ENCODE assay signal across 9 cellular contexts in the genomic region with DNA sequence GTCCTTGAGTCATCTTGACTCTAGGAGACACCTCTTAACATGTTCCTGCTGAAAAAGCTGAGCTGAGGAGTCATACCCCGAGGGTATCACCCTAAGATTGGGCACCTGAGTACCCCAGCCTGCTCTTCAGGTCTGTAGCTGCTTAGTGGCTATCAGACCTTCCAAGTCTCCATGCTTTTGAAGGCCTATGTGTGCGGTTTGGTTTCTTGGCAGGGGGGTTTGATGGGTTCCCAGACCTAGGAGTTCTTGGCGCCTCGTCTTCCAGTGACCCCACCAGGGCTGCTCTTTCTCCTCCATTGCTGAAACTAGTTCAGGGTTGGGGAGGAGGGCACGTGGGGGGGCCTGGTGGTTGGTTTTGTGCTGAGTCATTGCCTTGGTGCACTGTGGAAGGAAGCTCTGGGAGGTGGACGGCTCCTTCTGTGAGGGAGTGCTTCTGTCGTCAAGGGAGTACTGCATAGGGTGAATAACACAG. TPM values are rescaled to one million over a fixed set of nuclear protein-coding genes. Genes with fewer than 3 reads are reported as not detected.
DNase-seq lines count a peak whose midpoint lies in the region; ATAC-seq and TF ChIP-seq lines count a peak whose summit lies in the region.
"Had no signal": no experiment of that assay in that cellular context is flagged by ENCODE, and none has a peak within 500 bp of the region (broad histone marks: within the 10 kb centered on the region; RNA-seq: fewer than 3 reads in every experiment).

No MANE protein-coding gene starts in this region.

- H3K9me3 ChIP-seq in T-helper 17 cell (ENCODE audit: control insufficient read depth, low read length, poor library complexity, severe bottlenecking) = no peaks in the 10 kb centered on the region
- H3K9me3 ChIP-seq in upper lobe of left lung = no peaks in the 10 kb centered on the region

- CTCF ChIA-PET in activated CD8-positive, alpha-beta memory T cell treated with anti-CD3 and anti-CD28 coated beads, Interleukin-2, amount 10 ng/mL, durations not matched to agents 7 days and 5 days (lab: Charles Lee) = interaction anchor here (1.2 kb wide), 2 partner anchors 10 to 19 kb away, joined by 3 to 5 read pairs; no protein-coding TSS in a partner anchor

- H3K27me3 ChIP-seq in foreskin keratinocyte (no peaks in the 10 kb centered on the region), upper lobe of left lung (no peaks in the 10 kb centered on the region)

- TF ChIP-seq EP300 in upper lobe of left lung (IDR thresholded peaks at IDR 0.05) = no peak

- no peaks in the 10 kb centered on the region for H3K9me3 Mint-ChIP-seq in activated CD8-positive, alpha-beta memory T cell treated with anti-CD3 and anti-CD28 coated beads, Interleukin-2, amount 10 ng/mL, durations not matched to agents 7 days and 5 days (ENCODE audit: low read depth)

- H3K27ac Mint-ChIP-seq in activated CD8-positive, alpha-beta memory T cell treated with anti-CD3 and anti-CD28 coated beads, Interleukin-2, amount 10 ng/mL, durations not matched to agents 7 days and 5 days = peak overlapping the region; percentile 72
- H3K27ac Mint-ChIP-seq in T-helper 17 cell = no peak overlapping the region

- DNase-seq in activated CD8-positive, alpha-beta memory T cell treated with anti-CD3 and anti-CD28 coated beads, Interleukin-2, amount 10 ng/mL, durations not matched to agents 7 days and 5 days = peak; percentile 65
- no peak for DNase-seq in activated CD8-positive, alpha-beta memory T cell treated with anti-CD3 and anti-CD28 coated beads for 24 hours
- DNase-seq in T-helper 17 cell (no peak), foreskin keratinocyte (peak in 1 of 2 donors; percentile 67), upper lobe of left lung (peak in 1 of 2 donors; percentile 62), DMS53 treated with DMSO at 0.1 percent for 48 hours (lab: John Stamatoyannopoulos, UW; ENCODE audit: unreplicated experiment) (no peak), NCI-H774 (lab: John Stamatoyannopoulos, UW) (no peak)
- DNase-seq in stimulated activated CD4-positive, alpha-beta T cell treated with anti-CD3 and anti-CD28 coated beads, Interleukin-4, amount 100 ng/mL, for 1 hour = no peak
- DNase-seq: NCI-H524 treated with DMSO at 0.1 percent for 48 hours had no signal

- no peaks in the 10 kb centered on the region for H3K27me3 Mint-ChIP-seq in activated CD8-positive, alpha-beta memory T cell treated with anti-CD3 and anti-CD28 coated beads, Interleukin-2, amount 10 ng/mL, durations not matched to agents 7 days and 5 days
- H3K27me3 Mint-ChIP-seq in T-helper 17 cell = no peaks in the 10 kb centered on the region

- 58 to 64% methylated on average over 4 to 7 of the region's 7 CpGs for WGBS in upper lobe of left lung, 2 donors

- no peak overlapping the region for H3K4me3 ChIP-seq in upper lobe of left lung

- H3K4me1 Mint-ChIP-seq in activated CD8-positive, alpha-beta memory T cell treated with anti-CD3 and anti-CD28 coated beads, Interleukin-2, amount 10 ng/mL, durations not matched to agents 7 days and 5 days = peaks cover 61% of the 10 kb centered on the region
- H3K4me1 Mint-ChIP-seq in T-helper 17 cell = peaks cover 34% of the 10 kb centered on the region

- peak overlapping the region; percentile 89 for H3K27ac ChIP-seq in foreskin keratinocyte
- H3K27ac ChIP-seq in upper lobe of left lung = peak overlapping the region in 1 of 4 donors; percentile 64

- peak; percentile 78 for ATAC-seq in activated CD8-positive, alpha-beta memory T cell treated with anti-CD3 and anti-CD28 coated beads, Interleukin-2, amount 10 ng/mL, durations not matched to agents 7 days and 5 days
- ATAC-seq in T-helper 17 cell (peak; percentile 41), foreskin keratinocyte (peak; percentile 81), upper lobe of left lung (ENCODE audit: low FRiP score in 2 of 2) (peak; percentile 46 to 49)

- no peak overlapping the region for H3K4me3 Mint-ChIP-seq in activated CD8-positive, alpha-beta memory T cell treated with anti-CD3 and anti-CD28 coated beads, Interleukin-2, amount 10 ng/mL, durations not matched to agents 7 days and 5 days
- no peak overlapping the region for H3K4me3 Mint-ChIP-seq in T-helper 17 cell

- TF ChIP-seq CTCF in foreskin keratinocyte (conservative IDR thresholded peaks at IDR 0.05) = no peak
- TF ChIP-seq CTCF in upper lobe of left lung (IDR thresholded peaks at IDR 0.05) = no peak

- peaks cover 0 to 5% (median 0%) of the 10 kb centered on the region in 4 donors for H3K36me3 ChIP-seq in upper lobe of left lung

- no peak for TF ChIP-seq POLR2A in upper lobe of left lung (IDR thresholded peaks at IDR 0.05)

- H3K36me3 Mint-ChIP-seq in activated CD8-positive, alpha-beta memory T cell treated with anti-CD3 and anti-CD28 coated beads, Interleukin-2, amount 10 ng/mL, durations not matched to agents 7 days and 5 days = peaks cover 33% of the 10 kb centered on the region
- H3K36me3 Mint-ChIP-seq in T-helper 17 cell (ENCODE audit: low read depth) = peaks cover 10% of the 10 kb centered on the region

- peaks cover 36% of the 10 kb centered on the region for H3K4me1 ChIP-seq in foreskin keratinocyte
- peaks cover 47 to 61% (median 50%) of the 10 kb centered on the region in 4 donors for H3K4me1 ChIP-seq in upper lobe of left lung

RNA-seq across cellular contexts. Expression of gene IGF2R, which starts 20.1 kb away (rescaled TPM):
- total RNA-seq in activated CD8-positive, alpha-beta memory T cell treated with anti-CD3 and anti-CD28 coated beads, Interleukin-2, amount 10 ng/mL, durations not matched to agents 7 days and 5 days = 10 to 100 TPM; 74.5 to 83.1 TPM
- 10 to 100 TPM; 56.7 to 59.5 TPM for total RNA-seq in T-helper 17 cell
- 65.6 and 66.5 TPM in 2 replicates for total RNA-seq in foreskin keratinocyte
- polyA plus RNA-seq in foreskin keratinocyte = 15.9 and 21.2 TPM in 2 replicates
- total RNA-seq in upper lobe of left lung = 100 to 1,000 TPM; 103 to 150 (median 128) TPM
